Comparison of ENCODE assay signal across 10 cellular contexts in the genomic region with DNA sequence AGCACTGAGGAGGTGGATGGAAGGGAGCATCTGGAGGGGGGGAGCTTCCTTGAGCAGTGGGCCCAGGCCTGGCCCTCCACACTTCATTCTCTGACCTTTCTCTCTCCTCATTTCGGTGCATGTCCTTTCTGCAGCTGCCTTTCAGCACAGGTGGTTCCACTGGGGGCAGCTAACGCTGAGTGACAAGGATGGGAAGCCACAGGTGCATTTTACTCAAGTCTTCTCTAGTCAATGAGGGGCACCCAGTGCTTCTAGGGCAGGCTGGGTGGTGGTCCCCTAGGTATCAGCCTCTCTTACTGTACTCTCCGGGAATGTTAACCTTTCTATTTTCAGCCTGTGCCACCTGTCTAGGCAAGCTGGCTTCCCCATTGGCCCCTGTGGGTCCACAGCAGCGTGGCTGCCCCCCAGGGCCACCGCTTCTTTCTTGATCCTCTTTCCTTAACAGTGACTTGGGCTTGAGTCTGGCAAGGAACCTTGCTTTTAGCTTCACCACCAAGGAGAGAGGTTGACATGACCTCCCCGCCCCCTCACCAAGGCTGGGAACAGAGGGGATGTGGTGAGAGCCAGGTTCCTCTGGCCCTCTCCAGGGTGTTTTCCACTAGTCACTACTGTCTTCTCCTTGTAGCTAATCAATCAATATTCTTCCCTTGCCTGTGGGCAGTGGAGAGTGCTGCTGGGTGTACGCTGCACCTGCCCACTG. TPM values are rescaled to one million over a fixed set of nuclear protein-coding genes. Genes with fewer than 3 reads are reported as not detected.
DNase-seq lines count a peak whose midpoint lies in the region; ATAC-seq, FAIRE-seq and TF ChIP-seq lines count a peak whose summit lies in the region.
"Had no signal": no experiment of that assay in that cellular context is flagged by ENCODE, and none has a peak within 500 bp of the region (broad histone marks: within the 10 kb centered on the region; RNA-seq: fewer than 3 reads in every experiment).

No MANE protein-coding gene starts in this region.

- FAIRE-seq in HTR-8/SVneo (lab: Jason Lieb, UNC): no peak
- FAIRE-seq: D721Med had no signal

- intact Hi-C loops in PC-9 (cut with micrococcal nuclease; ENCODE audit: unreplicated experiment) (loop anchor here (1.0 to 2.0 kb wide), 4 partner anchors 15 to 62 kb away; no protein-coding TSS in a partner anchor), posterior vena cava (cut with DNase I) (loop anchor here (5.0 kb wide), 1 partner anchor 62 kb away; no protein-coding TSS in a partner anchor)

- no peaks in the 10 kb centered on the region for H3K9me3 Mint-ChIP-seq in central memory CD8-positive, alpha-beta T cell

- no peak overlapping the region for H3K4me3 Mint-ChIP-seq in central memory CD8-positive, alpha-beta T cell
- H3K4me3 Mint-ChIP-seq: activated CD8-positive, alpha-beta memory T cell treated with anti-CD3 and anti-CD28 coated beads, Interleukin-2, amount 10 ng/mL, durations not matched to agents 7 days and 5 days had no signal

- ATAC-seq in central memory CD8-positive, alpha-beta T cell (replicated peaks; ENCODE audit: extremely low read depth, poor library complexity, severe bottlenecking): no peak

- H3F3A ChIP-seq in PC-9 (ENCODE audit: insufficient read depth, low read depth): peaks cover 79% of the 10 kb centered on the region

- CTCF ChIA-PET in PC-9 (lab: Charles Lee): interaction anchor here (0.6 to 3.3 kb wide), 3 partner anchors 20 to 61 kb away, joined by 4 to 23 read pairs (median 20); no protein-coding TSS in a partner anchor

- H3K27ac Mint-ChIP-seq in central memory CD8-positive, alpha-beta T cell (ENCODE audit: low read depth): peak overlapping the region; percentile 13

- peaks cover 54% of the 10 kb centered on the region for H3K4me1 ChIP-seq in PC-9 (replicated peaks; ENCODE audit: insufficient read depth)

- H3K27me3 Mint-ChIP-seq in central memory CD8-positive, alpha-beta T cell: no peaks in the 10 kb centered on the region
- H3K27me3 Mint-ChIP-seq: activated CD8-positive, alpha-beta memory T cell treated with anti-CD3 and anti-CD28 coated beads, Interleukin-2, amount 10 ng/mL, durations not matched to agents 7 days and 5 days had no signal

- H3K4me3 ChIP-seq in PC-9: no peak overlapping the region
- H3K4me3 ChIP-seq: smooth muscle cell had no signal

- H3K27ac ChIP-seq in PC-9: peak overlapping the region; percentile 51

- no peaks in the 10 kb centered on the region for H3K9me2 ChIP-seq in PC-9 (ENCODE audit: insufficient read depth)

- TF ChIP-seq CTCF in GM10266 (IDR thresholded peaks at IDR 0.05; ENCODE audit: control insufficient read depth, insufficient read depth, low read depth, missing control alignments): no peak
- TF ChIP-seq CTCF in PC-9 (conservative IDR thresholded peaks at IDR 0.05): no peak

- no peak overlapping the region for H2AFZ ChIP-seq in PC-9

- H3K4me2 ChIP-seq in PC-9: no peak overlapping the region
- H3K4me2 ChIP-seq: smooth muscle cell had no signal

- POLR2A ChIA-PET in PC-9 (lab: Charles Lee; ENCODE audit: unreplicated experiment): interaction anchor here (0.6 to 1.1 kb wide), 2 partner anchors 10 to 12 kb away, joined by 5 read pairs; no protein-coding TSS in a partner anchor

- no peaks in the 10 kb centered on the region for H3K27me3 ChIP-seq in PC-9 (ENCODE audit: insufficient read depth, low read depth)

- H3K36me3 ChIP-seq in PC-9 (ENCODE audit: low read depth): peaks cover 26% of the 10 kb centered on the region

- H3K9me3 ChIP-seq in PC-9 (ENCODE audit: insufficient read depth, low read depth): no peaks in the 10 kb centered on the region

- peak; percentile 19 for DNase-seq in GM10266 (ENCODE audit: extremely low spot score)
- DNase-seq in PC-9: peak in 1 of 2 experiments; percentile 31
- no peak for DNase-seq in central memory CD8-positive, alpha-beta T cell (ENCODE audit: low spot score in 2 of 2)
- DNase-seq in posterior vena cava (ENCODE audit: low spot score): peak; percentile 41
- no peak for DNase-seq in H4 (ENCODE audit: low spot score)
- no peak for DNase-seq in G401 (ENCODE audit: low spot score)
- DNase-seq in HTR-8/SVneo (ENCODE audit: insufficient read length, low spot score): no peak
- DNase-seq: activated CD8-positive, alpha-beta memory T cell treated with anti-CD3 and anti-CD28 coated beads, Interleukin-2, amount 10 ng/mL, durations not matched to agents 7 days and 5 days had no signal

- in situ Hi-C loops in G401 (cut with HindIII; ENCODE audit: low sequenced_read_pairs): no loop called here

- BruUV-seq in PC-9 (replicated peaks; lab: Mats Ljungman, UMichigan): no TSS peak

- H3K79me2 ChIP-seq in PC-9 (ENCODE audit: low read depth): peaks cover 15% of the 10 kb centered on the region

- peaks cover 26% of the 10 kb centered on the region for H3K36me3 Mint-ChIP-seq in central memory CD8-positive, alpha-beta T cell (ENCODE audit: insufficient read depth)

- H4K20me1 ChIP-seq in PC-9 (ENCODE audit: insufficient read depth): peaks cover 20% of the 10 kb centered on the region; the same call in 1 of the 2 replicates

- H3K4me1 Mint-ChIP-seq in central memory CD8-positive, alpha-beta T cell: peaks cover 16% of the 10 kb centered on the region

RNA-seq across cellular contexts. Expression of a gene that starts 43.2 kb away (rescaled TPM):
- 180 and 187 TPM in 2 replicates for total RNA-seq in PC-9 (2021)
- 10 to 100 TPM; 74.2 to 85.5 TPM for total RNA-seq in posterior vena cava
- 136 and 168 TPM in 2 replicates for total RNA-seq in H4 (2014; rRNA removed; shearing (Covaris generic))
- 121 and 140 TPM in 2 replicates for total RNA-seq in G401 (2014; rRNA removed; shearing (Covaris generic))

RNA-seq across cellular contexts. Expression of a gene that starts 43.5 kb away (rescaled TPM):
- total RNA-seq in PC-9 (2021) (42.4 and 47.0 TPM in 2 replicates), posterior vena cava (10 to 100 TPM; 24.2 to 30.8 TPM)
- 25.2 and 29.1 TPM in 2 replicates for total RNA-seq in H4 (2014; rRNA removed; shearing (Covaris generic))
- 27.6 and 48.3 TPM in 2 replicates for total RNA-seq in G401 (2014; rRNA removed; shearing (Covaris generic))

Comparison
In these comparisons a context has a peak if more than half of its experiments do, and no peak if none do; other contexts are left out.
1. DNase-seq: peak in GM10266 (single experiment) and posterior vena cava (single experiment); none in central memory CD8-positive, alpha-beta T cell (0 of 2), H4 (single experiment), G401 (single experiment) and HTR-8/SVneo (single experiment).